In genomic region chr7:39709768-39710291, GRCh38 we compare ENCODE assay signal across 9 cellular contexts.
DNase-seq lines count a peak whose midpoint lies in the region; ATAC-seq and TF ChIP-seq lines count a peak whose summit lies in the region.
"Had no signal": no experiment of that assay in that cellular context is flagged by ENCODE, and none has a peak within 500 bp of the region (broad histone marks: within the 10 kb centered on the region; RNA-seq: fewer than 3 reads in every experiment).

No MANE protein-coding gene starts in this region.

- peaks cover 8 to 10% of the 10 kb centered on the region in 2 donors for H3K36me3 Mint-ChIP-seq in activated T-cell treated with anti-CD3 and anti-CD28 coated beads, Interleukin-2, amount 50 U/mL, for 72 hours (ENCODE audit: insufficient read depth in 2 of 2)

- peak; percentile 55 for DNase-seq in AG08396 (ENCODE audit: low spot score)
- peak; percentile 93 for DNase-seq in NCI-H2107 treated with DMSO at 0.1 percent for 48 hours (lab: John Stamatoyannopoulos, UW; ENCODE audit: unreplicated experiment)
- DNase-seq in fibroblast of pulmonary artery (ENCODE audit: low read depth): peak; percentile 84
- DNase-seq in activated T-cell treated with anti-CD3 and anti-CD28 coated beads, Interleukin-2, amount 50 U/mL, for 72 hours: no peak
- no peak for DNase-seq in activated CD4-positive, alpha-beta T cell treated with anti-CD3 and anti-CD28 coated beads for 1 hour

- H3K9me3 Mint-ChIP-seq in activated T-cell treated with anti-CD3 and anti-CD28 coated beads, Interleukin-2, amount 50 U/mL, for 72 hours: peaks cover 8 to 11% of the 10 kb centered on the region in 2 donors

- no peaks in the 10 kb centered on the region for H3K27me3 Mint-ChIP-seq in activated T-cell treated with anti-CD3 and anti-CD28 coated beads, Interleukin-2, amount 50 U/mL, for 72 hours (ENCODE audit: low read depth)

- no peak overlapping the region for H3K27ac Mint-ChIP-seq in activated T-cell treated with anti-CD3 and anti-CD28 coated beads, Interleukin-2, amount 50 U/mL, for 72 hours

- no peak overlapping the region for H3K4me3 ChIP-seq in fibroblast of pulmonary artery (replicated peaks; ENCODE audit: low read depth, low read length)
- H3K4me3 ChIP-seq: thoracic aorta had no signal

- TF ChIP-seq CTCF in fibroblast of pulmonary artery (IDR thresholded peaks at IDR 0.05; ENCODE audit: low read length, missing control alignments): no peak

- ATAC-seq in GM21423 (IDR thresholded peaks at IDR 0.05; ENCODE audit: unreplicated experiment) (peak; percentile 63), GM18520 (IDR thresholded peaks at IDR 0.05; ENCODE audit: unreplicated experiment) (no peak), HG03469 (IDR thresholded peaks at IDR 0.05; ENCODE audit: unreplicated experiment) (no peak)
- no peak for ATAC-seq in activated T-cell treated with anti-CD3 and anti-CD28 coated beads, Interleukin-2, amount 50 U/mL, for 72 hours (replicated peaks in 1 of 2)

- no peak overlapping the region for H3K4me3 Mint-ChIP-seq in activated T-cell treated with anti-CD3 and anti-CD28 coated beads, Interleukin-2, amount 50 U/mL, for 72 hours

- H3K4me1 Mint-ChIP-seq in activated T-cell treated with anti-CD3 and anti-CD28 coated beads, Interleukin-2, amount 50 U/mL, for 72 hours (ENCODE audit: low read depth): no peaks in the 10 kb centered on the region

Comparison
In these comparisons a context has a peak if more than half of its experiments do, and no peak if none do; other contexts are left out.
1. DNase-seq: peak in AG08396 (single experiment), NCI-H2107 treated with DMSO at 0.1 percent for 48 hours (single experiment) and fibroblast of pulmonary artery (single experiment); none in activated T-cell treated with anti-CD3 and anti-CD28 coated beads, Interleukin-2, amount 50 U/mL, for 72 hours (0 of 2) and activated CD4-positive, alpha-beta T cell treated with anti-CD3 and anti-CD28 coated beads for 1 hour (single experiment).